15 cellular contexts compared by ENCODE assay signal in genomic region chr18:77711096-77711495, GRCh38.
DNase-seq lines count a peak whose midpoint lies in the region; ATAC-seq and TF ChIP-seq lines count a peak whose summit lies in the region.
"Had no signal": no experiment of that assay in that cellular context is flagged by ENCODE, and none has a peak within 500 bp of the region (broad histone marks: within the 10 kb centered on the region; RNA-seq: fewer than 3 reads in every experiment).

No MANE protein-coding gene starts in this region.

- no peak for DNase-seq in activated CD8-positive, alpha-beta T cell treated with anti-CD3 and anti-CD28 coated beads for 36 hours
- no peak for DNase-seq in activated CD8-positive, alpha-beta T cell treated with anti-CD3 and anti-CD28 coated beads, Interleukin-2, amount 10 ng/mL, durations not matched to agents 7 days and 5 days
- DNase-seq in NCI-H1092 treated with DMSO at 0.1 percent for 48 hours (lab: John Stamatoyannopoulos, UW) (peak; percentile 25), astrocyte of the hippocampus (ENCODE audit: low read depth, low spot score) (peak; percentile 1), smooth muscle cell (lab: John Stamatoyannopoulos, UW; ENCODE audit: unreplicated experiment) (no peak), retina (no peak), stomach (no peak), testis (no peak)
- DNase-seq: anterior cingulate cortex; esophagus squamous epithelium; immature natural killer cell; naive thymus-derived CD4-positive, alpha-beta T cell; NCI-H226; T-helper 9 cell had no signal

- H2AFZ ChIP-seq in smooth muscle cell (ENCODE audit: low read depth) = no peak overlapping the region

- TF ChIP-seq CTCF in activated CD8-positive, alpha-beta T cell treated with anti-CD3 and anti-CD28 coated beads for 36 hours (IDR thresholded peaks at IDR 0.05) = peak; percentile 37
- TF ChIP-seq CTCF in smooth muscle cell (IDR thresholded peaks at IDR 0.05; ENCODE audit: borderline replicate concordance, insufficient read depth, poor library complexity, severe bottlenecking) (peak; percentile 44), stomach (IDR thresholded peaks at IDR 0.05) (no peak), testis (IDR thresholded peaks at IDR 0.05) (no peak)

- H3K27me3 ChIP-seq in smooth muscle cell (ENCODE audit: low read depth) (no peaks in the 10 kb centered on the region), stomach (peaks cover 0 to 10% (median 0%) of the 10 kb centered on the region in 3 donors), testis (no peaks in the 10 kb centered on the region)
- H3K27me3 ChIP-seq: BLaER1 treated with 17β-estradiol and CSF1 and Interleukin-3, amounts not matched to agents 10 nM and 100 nM; esophagus squamous epithelium had no signal

- no peaks in the 10 kb centered on the region for H3K9me3 Mint-ChIP-seq in activated CD8-positive, alpha-beta T cell treated with anti-CD3 and anti-CD28 coated beads for 36 hours
- no peaks in the 10 kb centered on the region for H3K9me3 Mint-ChIP-seq in activated CD8-positive, alpha-beta T cell treated with anti-CD3 and anti-CD28 coated beads, Interleukin-2, amount 10 ng/mL, durations not matched to agents 7 days and 5 days (ENCODE audit: insufficient read depth)
- H3K9me3 Mint-ChIP-seq: immature natural killer cell had no signal

- POLR2A ChIA-PET in activated CD8-positive, alpha-beta T cell treated with anti-CD3 and anti-CD28 coated beads for 36 hours (lab: Charles Lee) = no interaction called here
- POLR2A ChIA-PET in activated CD8-positive, alpha-beta T cell treated with anti-CD3 and anti-CD28 coated beads, Interleukin-2, amount 10 ng/mL, durations not matched to agents 7 days and 5 days (lab: Charles Lee) = no interaction called here

- H3K36me3 ChIP-seq in smooth muscle cell (ENCODE audit: low read depth) (no peaks in the 10 kb centered on the region), stomach (no peaks in the 10 kb centered on the region), testis (ENCODE audit: low read depth, missing control alignments) (no peaks in the 10 kb centered on the region)
- H3K36me3 ChIP-seq: BLaER1 treated with 17β-estradiol and CSF1 and Interleukin-3, amounts not matched to agents 10 nM and 100 nM; esophagus squamous epithelium had no signal

- TF ChIP-seq EP300 in stomach (IDR thresholded peaks at IDR 0.05) = no peak

- no peak overlapping the region for H3K4me2 ChIP-seq in smooth muscle cell
- H3K4me2 ChIP-seq: BLaER1 treated with 17β-estradiol and CSF1 and Interleukin-3, amounts not matched to agents 10 nM and 100 nM had no signal

- intact Hi-C loops in activated CD8-positive, alpha-beta T cell treated with anti-CD3 and anti-CD28 coated beads for 36 hours (cut with micrococcal nuclease) = no loop called here
- intact Hi-C loops in stomach (cut with DNase I; ENCODE audit: low total_unique reads) = no loop called here
- intact Hi-C loops in testis (cut with DNase I; ENCODE audit: low total_unique reads) = no loop called here

- 22% methylated on average over 3 of the region's 3 CpGs for WGBS in smooth muscle cell (ENCODE audit: low lambda C conversion rate)
- WGBS in stomach, 5 donors = 31 to 56% (median 39%) methylated on average over 3 of the region's 3 CpGs
- 38 to 54% methylated on average over 3 of the region's 3 CpGs for WGBS in testis, 2 donors

- ATAC-seq in activated CD8-positive, alpha-beta T cell treated with anti-CD3 and anti-CD28 coated beads for 36 hours = no peak
- ATAC-seq in activated CD8-positive, alpha-beta T cell treated with anti-CD3 and anti-CD28 coated beads, Interleukin-2, amount 10 ng/mL, durations not matched to agents 7 days and 5 days = no peak
- ATAC-seq: naive thymus-derived CD4-positive, alpha-beta T cell had no signal

- H3K36me3 Mint-ChIP-seq in activated CD8-positive, alpha-beta T cell treated with anti-CD3 and anti-CD28 coated beads for 36 hours (ENCODE audit: low read depth) = no peaks in the 10 kb centered on the region
- H3K36me3 Mint-ChIP-seq in activated CD8-positive, alpha-beta T cell treated with anti-CD3 and anti-CD28 coated beads, Interleukin-2, amount 10 ng/mL, durations not matched to agents 7 days and 5 days (ENCODE audit: low read depth) = no peaks in the 10 kb centered on the region
- H3K36me3 Mint-ChIP-seq: immature natural killer cell; naive thymus-derived CD4-positive, alpha-beta T cell had no signal

- H3K4me3 ChIP-seq in smooth muscle cell (no peak overlapping the region), stomach (no peak overlapping the region), testis (no peak overlapping the region)
- H3K4me3 ChIP-seq: BLaER1 treated with 17β-estradiol and CSF1 and Interleukin-3, amounts not matched to agents 10 nM and 100 nM; esophagus squamous epithelium had no signal

- H4K20me1 ChIP-seq in smooth muscle cell (ENCODE audit: low read depth) = no peaks in the 10 kb centered on the region
- H4K20me1 ChIP-seq: BLaER1 treated with 17β-estradiol and CSF1 and Interleukin-3, amounts not matched to agents 10 nM and 100 nM had no signal

- H3K4me1 ChIP-seq in smooth muscle cell (ENCODE audit: low read depth) (no peaks in the 10 kb centered on the region), stomach (no peaks in the 10 kb centered on the region), testis (no peaks in the 10 kb centered on the region)
- H3K4me1 ChIP-seq: esophagus squamous epithelium had no signal

- H3K9me3 ChIP-seq in smooth muscle cell (replicated peaks; ENCODE audit: low read depth) (no peaks in the 10 kb centered on the region), stomach (no peaks in the 10 kb centered on the region), testis (no peaks in the 10 kb centered on the region)
- H3K9me3 ChIP-seq: esophagus squamous epithelium had no signal

- CTCF ChIA-PET in activated CD8-positive, alpha-beta T cell treated with anti-CD3 and anti-CD28 coated beads for 36 hours (lab: Charles Lee) = no interaction called here
- CTCF ChIA-PET in activated CD8-positive, alpha-beta T cell treated with anti-CD3 and anti-CD28 coated beads, Interleukin-2, amount 10 ng/mL, durations not matched to agents 7 days and 5 days (lab: Charles Lee) = no interaction called here

- no peak overlapping the region for H3K4me3 Mint-ChIP-seq in activated CD8-positive, alpha-beta T cell treated with anti-CD3 and anti-CD28 coated beads for 36 hours
- no peak overlapping the region for H3K4me3 Mint-ChIP-seq in activated CD8-positive, alpha-beta T cell treated with anti-CD3 and anti-CD28 coated beads, Interleukin-2, amount 10 ng/mL, durations not matched to agents 7 days and 5 days
- H3K4me3 Mint-ChIP-seq: immature natural killer cell; naive thymus-derived CD4-positive, alpha-beta T cell had no signal

- H3K9ac ChIP-seq in smooth muscle cell (ENCODE audit: low read depth) = no peak overlapping the region
- H3K9ac ChIP-seq: BLaER1 treated with 17β-estradiol and CSF1 and Interleukin-3, amounts not matched to agents 10 nM and 100 nM had no signal

- no peak for TF ChIP-seq POLR2A in stomach (IDR thresholded peaks at IDR 0.05)
- no peak for TF ChIP-seq POLR2A in testis (IDR thresholded peaks at IDR 0.05)

- H3K27me3 Mint-ChIP-seq in activated CD8-positive, alpha-beta T cell treated with anti-CD3 and anti-CD28 coated beads for 36 hours = peaks cover 4% of the 10 kb centered on the region
- H3K27me3 Mint-ChIP-seq in activated CD8-positive, alpha-beta T cell treated with anti-CD3 and anti-CD28 coated beads, Interleukin-2, amount 10 ng/mL, durations not matched to agents 7 days and 5 days (ENCODE audit: low read depth) = peaks cover 7% of the 10 kb centered on the region

- H3F3A ChIP-seq in smooth muscle cell (ENCODE audit: low read depth) = no peaks in the 10 kb centered on the region

- no peak overlapping the region for H3K27ac Mint-ChIP-seq in activated CD8-positive, alpha-beta T cell treated with anti-CD3 and anti-CD28 coated beads for 36 hours
- no peak overlapping the region for H3K27ac Mint-ChIP-seq in activated CD8-positive, alpha-beta T cell treated with anti-CD3 and anti-CD28 coated beads, Interleukin-2, amount 10 ng/mL, durations not matched to agents 7 days and 5 days
- H3K27ac Mint-ChIP-seq: immature natural killer cell; naive thymus-derived CD4-positive, alpha-beta T cell had no signal

- H3K4me1 Mint-ChIP-seq in activated CD8-positive, alpha-beta T cell treated with anti-CD3 and anti-CD28 coated beads for 36 hours (ENCODE audit: low read depth) = no peaks in the 10 kb centered on the region
- no peaks in the 10 kb centered on the region for H3K4me1 Mint-ChIP-seq in activated CD8-positive, alpha-beta T cell treated with anti-CD3 and anti-CD28 coated beads, Interleukin-2, amount 10 ng/mL, durations not matched to agents 7 days and 5 days (ENCODE audit: low read depth)
- H3K4me1 Mint-ChIP-seq: immature natural killer cell; naive thymus-derived CD4-positive, alpha-beta T cell had no signal

- no peak overlapping the region for H3K27ac ChIP-seq in smooth muscle cell (ENCODE audit: low read depth)
- H3K27ac ChIP-seq in stomach = no peak overlapping the region
- H3K27ac ChIP-seq in testis = no peak overlapping the region
- H3K27ac ChIP-seq: BLaER1 treated with 17β-estradiol and CSF1 and Interleukin-3, amounts not matched to agents 10 nM and 100 nM; esophagus squamous epithelium had no signal

- H3K79me2 ChIP-seq in smooth muscle cell (ENCODE audit: low read depth) = no peaks in the 10 kb centered on the region

Comparison
In these comparisons a context has a peak if more than half of its experiments do, and no peak if none do; other contexts are left out.
1. DNase-seq: peak in NCI-H1092 treated with DMSO at 0.1 percent for 48 hours (single experiment) and astrocyte of the hippocampus (single experiment); none in activated CD8-positive, alpha-beta T cell treated with anti-CD3 and anti-CD28 coated beads for 36 hours (single experiment), activated CD8-positive, alpha-beta T cell treated with anti-CD3 and anti-CD28 coated beads, Interleukin-2, amount 10 ng/mL, durations not matched to agents 7 days and 5 days (single experiment), smooth muscle cell (single experiment), retina (single experiment), stomach (single experiment) and testis (single experiment).
2. CTCF ChIP-seq: peak in activated CD8-positive, alpha-beta T cell treated with anti-CD3 and anti-CD28 coated beads for 36 hours (single experiment) and smooth muscle cell (single experiment); none in stomach (0 of 7) and testis (0 of 3).